Comparison of ENCODE assay signal across 9 cellular contexts in genomic region chr6:3118353-3119039, GRCh38. TPM values are rescaled to one million over a fixed set of nuclear protein-coding genes. Genes with fewer than 3 reads are reported as not detected.
DNase-seq lines count a peak whose midpoint lies in the region; ATAC-seq, FAIRE-seq and TF ChIP-seq lines count a peak whose summit lies in the region.
"Had no signal": no experiment of that assay in that cellular context is flagged by ENCODE, and none has a peak within 500 bp of the region (broad histone marks: within the 10 kb centered on the region; RNA-seq: fewer than 3 reads in every experiment).

Gene BPHL (plus strand): TSS chr6:3118711. CDS start chr6:3118741, 30 bp downstream.

- H3K9ac ChIP-seq in kidney (ENCODE audit: low read length in 2 of 2) = peak within 1 kb of the TSS; percentile 39 to 57

- peak; percentile 70 for ATAC-seq in HG03378 (IDR thresholded peaks at IDR 0.05; ENCODE audit: unreplicated experiment)

- intact Hi-C loops in kidney (cut with DNase I) = no loop called here

- H3K27ac ChIP-seq in kidney (ENCODE audit: low read depth in 2 of 2, low read length in 2 of 2) = peak within 1 kb of the TSS; percentile 94 to 95

- peak; percentile 94 to 95 for DNase-seq in AML-193 (lab: John Stamatoyannopoulos, UW)
- peak; percentile 84 for DNase-seq in NCI-H446 treated with DMSO at 0.1 percent for 48 hours (lab: John Stamatoyannopoulos, UW)
- DNase-seq in activated CD4-positive, alpha-beta T cell treated with anti-CD3 and anti-CD28 coated beads for 1 hour = peak; percentile 99
- DNase-seq in cerebellum (ENCODE audit: low spot score) = peak; percentile 100
- DNase-seq in kidney = peak; percentile 99
- DNase-seq in stimulated activated CD4-positive, alpha-beta T cell treated with anti-CD3 and anti-CD28 coated beads, Interleukin-15, amount 100 ng/mL, for 1 hour (ENCODE audit: low read depth in 1 of 2, low spot score in 1 of 2) = peak; percentile 99 to 100

- H3K9me3 ChIP-seq in kidney (ENCODE audit: control insufficient read depth in 1 of 2, low read length in 2 of 2) = no peaks in the 10 kb centered on the region

- no peak for TF ChIP-seq CTCF in kidney (IDR thresholded peaks at IDR 0.05; ENCODE audit: borderline replicate concordance, extremely low read depth, insufficient read depth)

- H3K36me3 ChIP-seq in kidney (ENCODE audit: control insufficient read depth in 1 of 2, insufficient read depth in 2 of 2, low read length in 2 of 2) = peaks cover 9 to 11% of the 10 kb centered on the region in 2 donors

- peaks cover 4 to 8% of the 10 kb centered on the region in 2 donors for H3K4me1 ChIP-seq in kidney (ENCODE audit: control insufficient read depth in 1 of 2, insufficient read depth in 1 of 2, low read depth in 1 of 2, low read length in 2 of 2)

- FAIRE-seq in kidney (lab: Jason Lieb, UNC) = no peak
- FAIRE-seq: colon had no signal

- TF ChIP-seq POLR2A in GM19099 (IDR thresholded peaks at IDR 0.05; ENCODE audit: extremely low read depth, insufficient read length, low read depth) = peak; percentile 78

- peak within 1 kb of the TSS; percentile 72 to 83 for H3K4me3 ChIP-seq in kidney (ENCODE audit: low read length in 2 of 2)

RNA-seq across cellular contexts. Expression of gene BPHL, which starts in this region (rescaled TPM):
- 26.6 TPM for total RNA-seq in cerebellum
- 28.9 TPM for total RNA-seq in kidney
- polyA plus RNA-seq in kidney (ENCODE audit: insufficient read depth, low read depth, low replicate concordance) = 94.1 TPM

Comparison
In these comparisons a context has a peak if more than half of its experiments do, and no peak if none do; other contexts are left out.
1. Peak in every context shown above with its lines: DNase-seq, ATAC-seq, H3K4me3 ChIP-seq and H3K27ac ChIP-seq.